Comparison of ENCODE assay signal across 8 cellular contexts in genomic region chr1:197146108-197147095, GRCh38. TPM values are rescaled to one million over a fixed set of nuclear protein-coding genes. Genes with fewer than 3 reads are reported as not detected.
DNase-seq lines count a peak whose midpoint lies in the region; ATAC-seq, FAIRE-seq and TF ChIP-seq lines count a peak whose summit lies in the region.

A gene with protein sequence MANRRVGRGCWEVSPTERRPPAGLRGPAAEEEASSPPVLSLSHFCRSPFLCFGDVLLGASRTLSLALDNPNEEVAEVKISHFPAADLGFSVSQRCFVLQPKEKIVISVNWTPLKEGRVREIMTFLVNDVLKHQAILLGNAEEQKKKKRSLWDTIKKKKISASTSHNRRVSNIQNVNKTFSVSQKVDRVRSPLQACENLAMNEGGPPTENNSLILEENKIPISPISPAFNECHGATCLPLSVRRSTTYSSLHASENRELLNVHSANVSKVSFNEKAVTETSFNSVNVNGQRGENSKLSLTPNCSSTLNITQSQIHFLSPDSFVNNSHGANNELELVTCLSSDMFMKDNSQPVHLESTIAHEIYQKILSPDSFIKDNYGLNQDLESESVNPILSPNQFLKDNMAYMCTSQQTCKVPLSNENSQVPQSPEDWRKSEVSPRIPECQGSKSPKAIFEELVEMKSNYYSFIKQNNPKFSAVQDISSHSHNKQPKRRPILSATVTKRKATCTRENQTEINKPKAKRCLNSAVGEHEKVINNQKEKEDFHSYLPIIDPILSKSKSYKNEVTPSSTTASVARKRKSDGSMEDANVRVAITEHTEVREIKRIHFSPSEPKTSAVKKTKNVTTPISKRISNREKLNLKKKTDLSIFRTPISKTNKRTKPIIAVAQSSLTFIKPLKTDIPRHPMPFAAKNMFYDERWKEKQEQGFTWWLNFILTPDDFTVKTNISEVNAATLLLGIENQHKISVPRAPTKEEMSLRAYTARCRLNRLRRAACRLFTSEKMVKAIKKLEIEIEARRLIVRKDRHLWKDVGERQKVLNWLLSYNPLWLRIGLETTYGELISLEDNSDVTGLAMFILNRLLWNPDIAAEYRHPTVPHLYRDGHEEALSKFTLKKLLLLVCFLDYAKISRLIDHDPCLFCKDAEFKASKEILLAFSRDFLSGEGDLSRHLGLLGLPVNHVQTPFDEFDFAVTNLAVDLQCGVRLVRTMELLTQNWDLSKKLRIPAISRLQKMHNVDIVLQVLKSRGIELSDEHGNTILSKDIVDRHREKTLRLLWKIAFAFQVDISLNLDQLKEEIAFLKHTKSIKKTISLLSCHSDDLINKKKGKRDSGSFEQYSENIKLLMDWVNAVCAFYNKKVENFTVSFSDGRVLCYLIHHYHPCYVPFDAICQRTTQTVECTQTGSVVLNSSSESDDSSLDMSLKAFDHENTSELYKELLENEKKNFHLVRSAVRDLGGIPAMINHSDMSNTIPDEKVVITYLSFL (N-terminal part only) (minus strand): TSS chr1:197146669. CDS start chr1:197146437, 232 bp downstream.

- peaks cover 10% of the 10 kb centered on the region; the same call in 1 of the 2 replicates for H4K20me1 ChIP-seq in OCI-LY3 (ENCODE audit: insufficient read depth, low read length)
- H4K20me1 ChIP-seq in endothelial cell of umbilical vein (replicated peaks; ENCODE audit: control insufficient read depth, extremely low read depth, insufficient read depth, low read length), result no peaks in the 10 kb centered on the region

- H3K27me3 ChIP-seq in OCI-LY3 (ENCODE audit: low read depth, low read length), result no peaks in the 10 kb centered on the region
- H3K27me3 ChIP-seq in endothelial cell of umbilical vein (ENCODE audit: control insufficient read depth in 2 of 2, insufficient read depth in 2 of 2, low read length in 2 of 2), result no peaks in the 10 kb centered on the region

- H3K9me1 ChIP-seq in endothelial cell of umbilical vein (replicated peaks; ENCODE audit: control insufficient read depth, extremely low read depth, insufficient read depth, low read length), result no peaks in the 10 kb centered on the region

- peaks cover 26% of the 10 kb centered on the region for H3K36me3 ChIP-seq in OCI-LY3 (replicated peaks; ENCODE audit: low read depth, low read length)
- no peaks in the 10 kb centered on the region for H3K36me3 ChIP-seq in endothelial cell of umbilical vein (ENCODE audit: control insufficient read depth in 2 of 2, extremely low read depth in 1 of 2, insufficient read depth in 2 of 2, low read length in 2 of 2)

- CTCF ChIA-PET in endothelial cell of umbilical vein (lab: Charles Lee), result no interaction called here

- H3K4me3 ChIP-seq in OCI-LY3 (ENCODE audit: low read length) (peak within 1 kb of the TSS; percentile 91), endothelial cell of umbilical vein (replicated peaks in 1 of 3; ENCODE audit: insufficient read depth in 1 of 3, low read depth in 1 of 3, low read length in 3 of 3) (peak within 1 kb of the TSS; percentile 63 to 88 (median 80))

- H3K27ac ChIP-seq in OCI-LY3 (ENCODE audit: low read length), result peak within 1 kb of the TSS; percentile 81
- H3K27ac ChIP-seq in endothelial cell of umbilical vein (ENCODE audit: insufficient read depth, low read depth, low read length), result peak within 1 kb of the TSS; percentile 50

- H3K79me2 ChIP-seq in OCI-LY3 (ENCODE audit: low read length) (peaks cover 49% of the 10 kb centered on the region), endothelial cell of umbilical vein (ENCODE audit: control insufficient read depth, insufficient read depth, low read length) (peaks cover 49% of the 10 kb centered on the region)

- ATAC-seq in GM21528 (IDR thresholded peaks at IDR 0.05; ENCODE audit: low FRiP score, unreplicated experiment), result peak; percentile 98

- dilution Hi-C loops in endothelial cell of umbilical vein (cut with MboI; ENCODE audit: extremely low pct_ligation_motif_present, low sequenced_read_pairs), result no loop called here

- H3K4me2 ChIP-seq in OCI-LY3 (ENCODE audit: low read length) (peak within 1 kb of the TSS; percentile 88), endothelial cell of umbilical vein (ENCODE audit: insufficient read depth, low read length) (peak within 1 kb of the TSS; percentile 98)

- TF ChIP-seq POLR2A in endothelial cell of umbilical vein (IDR thresholded peaks at IDR 0.05; ENCODE audit: low read depth, low read length), result peak; percentile 4

- intact Hi-C loops in endothelial cell of umbilical vein (cut with micrococcal nuclease), result loop anchor here (2.0 to 5.0 kb wide), 2 partner anchors 28 to 766 kb away; no protein-coding TSS in a partner anchor

- DNase-seq in DMS 273 (lab: John Stamatoyannopoulos, UW; ENCODE audit: unreplicated experiment) (peak; percentile 98), HuH-7.5 (ENCODE audit: low spot score) (peak; percentile 68), endothelial cell of umbilical vein (ENCODE audit: low read depth, low spot score) (peak; percentile 96), midbrain (lab: John Stamatoyannopoulos, UW) (peak; percentile 89)
- peak; percentile 92 for DNase-seq in activated CD8-positive, alpha-beta memory T cell treated with anti-CD3 and anti-CD28 coated beads, Interleukin-2, amount 50 U/mL, for 4 hours
- peak; percentile 89 to 91 for DNase-seq in stimulated activated CD8-positive, alpha-beta memory T cell treated with anti-CD3 and anti-CD28 coated beads, Interleukin-15, amount 100 ng/mL, for 48 hours (ENCODE audit: low read depth in 2 of 2)

- TF ChIP-seq CTCF in OCI-LY3 (IDR thresholded peaks at IDR 0.05; ENCODE audit: low read depth, low read length), result no peak
- no peak for TF ChIP-seq CTCF in endothelial cell of umbilical vein (IDR thresholded peaks at IDR 0.05; ENCODE audit: extremely low read depth in 1 of 2, insufficient read depth in 1 of 2, low read depth in 1 of 2, low read length in 2 of 2)

- BruUV-seq in endothelial cell of umbilical vein (replicated peaks; lab: Mats Ljungman, UMichigan), result TSS peak; percentile 69

- POLR2A ChIA-PET in endothelial cell of umbilical vein (lab: Charles Lee), result no interaction called here

- H3K9me3 ChIP-seq in OCI-LY3 (ENCODE audit: insufficient read depth, low read length), result no peaks in the 10 kb centered on the region
- H3K9me3 ChIP-seq in endothelial cell of umbilical vein (replicated peaks; ENCODE audit: control insufficient read depth, insufficient read depth, low read length), result no peaks in the 10 kb centered on the region

- peak within 1 kb of the TSS; percentile 94 for H2AFZ ChIP-seq in OCI-LY3 (ENCODE audit: low read depth, low read length)
- peak within 1 kb of the TSS; percentile 61 for H2AFZ ChIP-seq in endothelial cell of umbilical vein (ENCODE audit: low read depth, low read length)

- H3K9ac ChIP-seq in OCI-LY3 (ENCODE audit: low read length), result peak within 1 kb of the TSS; percentile 91
- H3K9ac ChIP-seq in endothelial cell of umbilical vein (replicated peaks; ENCODE audit: extremely low read depth, insufficient read depth, low read length), result peak within 1 kb of the TSS; percentile 69

- H3K4me1 ChIP-seq in OCI-LY3 (ENCODE audit: low read length) (peaks cover 6% of the 10 kb centered on the region), endothelial cell of umbilical vein (ENCODE audit: control insufficient read depth, extremely low read depth, insufficient read depth, low read length) (peaks cover 12% of the 10 kb centered on the region)

- peak; percentile 91 for FAIRE-seq in endothelial cell of umbilical vein (lab: Jason Lieb, UNC)

TF ChIP-seq in endothelial cell of umbilical vein, 7 proteins besides CTCF, POLR2A, EP300 and RAD21:
- TF ChIP-seq FOS (IDR thresholded peaks at IDR 0.05; ENCODE audit: borderline replicate concordance, insufficient read depth, low read length) (no peak), GATA2 (IDR thresholded peaks at IDR 0.05; ENCODE audit: insufficient read depth, insufficient read length, low read depth, low read length) (no peak), EZH2 (IDR thresholded peaks at IDR 0.05; ENCODE audit: borderline replicate concordance, low read depth, low read length, severe bottlenecking) (no peak), POLR2AphosphoS5 (IDR thresholded peaks at IDR 0.05; ENCODE audit: insufficient read depth, low read depth, low read length) (peak; percentile 46), JUN (IDR thresholded peaks at IDR 0.05; ENCODE audit: borderline replicate concordance, insufficient read depth, insufficient read length, low read depth) (no peak), MYC (IDR thresholded peaks at IDR 0.05; ENCODE audit: low read depth, low read length) (no peak)
- TF ChIP-seq, protein P1, sequence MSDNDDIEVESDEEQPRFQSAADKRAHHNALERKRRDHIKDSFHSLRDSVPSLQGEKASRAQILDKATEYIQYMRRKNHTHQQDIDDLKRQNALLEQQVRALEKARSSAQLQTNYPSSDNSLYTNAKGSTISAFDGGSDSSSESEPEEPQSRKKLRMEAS (IDR thresholded peaks at IDR 0.05; ENCODE audit: insufficient read depth, insufficient read length), result no peak
TF ChIP-seq in endothelial cell of umbilical vein: peak in this region for 1.

RNA-seq across cellular contexts. Expression of the gene that starts here (rescaled TPM):
- 44.6 and 55.1 TPM in 2 replicates for total RNA-seq in endothelial cell of umbilical vein
- 3.2 and 5.3 TPM in 2 replicates for polyA plus RNA-seq in endothelial cell of umbilical vein
- polyA plus RNA-seq in endothelial cell of umbilical vein (2011; cell fraction: cytosol; rRNA removed), result 7.7 and 8.2 TPM in 2 replicates
- polyA plus RNA-seq in endothelial cell of umbilical vein (2011; cell fraction: nucleus; rRNA removed), result 25.6 and 40.5 TPM in 2 replicates
- 9.4 and 27.8 TPM in 2 replicates for polyA plus RNA-seq in endothelial cell of umbilical vein (2012)
- polyA minus RNA-seq in endothelial cell of umbilical vein, result 17.3 and 21.9 TPM in 2 replicates
- 42.6 TPM for polyA minus RNA-seq in endothelial cell of umbilical vein (2011; cell fraction: cytosol; rRNA and poly(A)+ RNA removed)
- 36.0 and 61.4 TPM in 2 replicates for polyA minus RNA-seq in endothelial cell of umbilical vein (2011; cell fraction: nucleus; rRNA and poly(A)+ RNA removed)

Comparison
In these comparisons a context has a peak if more than half of its experiments do, and no peak if none do; other contexts are left out.
1. Peak in every context shown above with its lines: DNase-seq, ATAC-seq, H3K4me3 ChIP-seq and H3K27ac ChIP-seq.